In genomic region chr17:55286681-55287589, GRCh38 we compare ENCODE assay signal across 1 cellular context.
A peak's percentile ranks its signal among the peaks of the same experiment; 100 is the strongest.
TF ChIP-seq lines count a peak whose summit lies in the region.

No MANE protein-coding gene starts in this region.

TF ChIP-seq in K562, 482 proteins besides CTCF, POLR2A, EP300 and RAD21 (continued from another document and continues in another):
- TF ChIP-seq MTA1 (IDR thresholded peaks at IDR 0.05; ENCODE audit: borderline replicate concordance) (no peak), ZNF232 (CRISPR knock-in tag; IDR thresholded peaks at IDR 0.05) (no peak), MAX (CRISPR knock-in tag; IDR thresholded peaks at IDR 0.05) (no peak), JUN (IDR thresholded peaks at IDR 0.05; ENCODE audit: borderline replicate concordance, low read depth, low read length) (peak; percentile 54; the same call in 1 of the 2 replicates), JUN (CRISPR knock-in tag; IDR thresholded peaks at IDR 0.05; ENCODE audit: borderline replicate concordance) (no peak), BRD4 (IDR thresholded peaks at IDR 0.05) (no peak), HOMEZ (CRISPR knock-in tag; IDR thresholded peaks at IDR 0.05) (no peak), HMG20A (CRISPR knock-in tag; conservative IDR thresholded peaks at IDR 0.05) (no peak), ZBED1 (IDR thresholded peaks at IDR 0.05) (no peak), ZNF12 (CRISPR knock-in tag; IDR thresholded peaks at IDR 0.05) (no peak), MGA (IDR thresholded peaks at IDR 0.05) (peak; percentile 38), HLTF (IDR thresholded peaks at IDR 0.05) (no peak), KAT2B (IDR thresholded peaks at IDR 0.05; ENCODE audit: low read depth, low read length) (no peak), FOXP4 (CRISPR knock-in tag; IDR thresholded peaks at IDR 0.05; ENCODE audit: borderline replicate concordance) (no peak), KDM4B (IDR thresholded peaks at IDR 0.05; ENCODE audit: borderline replicate concordance in 2 of 2, low read depth in 1 of 2) (no peak), PKNOX1 (IDR thresholded peaks at IDR 0.05) (no peak), ZBTB5 (IDR thresholded peaks at IDR 0.05) (no peak), ATF7 (IDR thresholded peaks at IDR 0.05) (peak; percentile 37; the same call in 1 of the 2 replicates), ZSCAN32 (CRISPR knock-in tag; IDR thresholded peaks at IDR 0.05) (no peak), ARID1B (IDR thresholded peaks at IDR 0.05) (peak; percentile 28; the same call in 1 of the 2 replicates), ZNF217 (CRISPR knock-in tag; IDR thresholded peaks at IDR 0.05) (no peak), ZNF398 (CRISPR knock-in tag; IDR thresholded peaks at IDR 0.05) (no peak), MLLT1 (IDR thresholded peaks at IDR 0.05) (no peak), L3MBTL2 (IDR thresholded peaks at IDR 0.05) (0 out of 2 replicates have a peak, but pooled peaks have one; percentile 24), HES1 (IDR thresholded peaks at IDR 0.05; ENCODE audit: low read depth) (no peak), ETS1 (conservative IDR thresholded peaks at IDR 0.05; ENCODE audit: control insufficient read depth, low read depth, low read length) (no peak), ZNF778 (CRISPR knock-in tag; IDR thresholded peaks at IDR 0.05) (no peak), MAFG (tag; conservative IDR thresholded peaks at IDR 0.05) (no peak)
